ENCODE assay signal across 20 cellular contexts in the genomic region with DNA sequence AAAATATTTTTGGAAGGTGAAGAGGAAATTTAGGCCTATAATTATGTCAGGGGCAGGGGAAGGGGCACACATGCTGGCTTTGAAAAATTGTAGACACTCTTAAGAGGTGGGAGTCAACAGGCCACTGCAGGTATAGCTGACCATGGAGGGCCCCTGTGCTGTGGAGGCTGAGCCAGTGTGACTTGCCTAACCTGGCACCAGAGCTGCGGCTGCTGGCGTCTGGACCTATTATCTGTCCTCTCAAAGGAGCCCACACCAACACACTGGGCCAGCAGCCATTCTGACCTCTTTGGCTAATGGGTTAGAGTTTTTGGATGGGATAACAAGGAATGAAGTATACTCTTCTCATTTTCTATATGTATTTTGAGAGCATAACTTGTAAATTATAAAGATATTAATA. TPM values are rescaled to one million over a fixed set of nuclear protein-coding genes. Genes with fewer than 3 reads are reported as not detected.
"Had no signal": no experiment of that assay in that cellular context is flagged by ENCODE, and none has a peak within 500 bp of the region (broad histone marks: within the 10 kb centered on the region; RNA-seq: fewer than 3 reads in every experiment).

No MANE protein-coding gene starts in this region.

- H3K9ac ChIP-seq: neural progenitor cell had no signal

- H3K27me3 ChIP-seq: body of pancreas, dorsolateral prefrontal cortex, neural progenitor cell had no signal

- H3K27ac ChIP-seq: body of pancreas, dorsolateral prefrontal cortex, epithelial cell of prostate, neural progenitor cell had no signal

- H3K4me3 Mint-ChIP-seq: activated naive CD4-positive, alpha-beta T cell treated with anti-CD3 and anti-CD28 coated beads, Interleukin-2, amount 50 U/mL, for 24 hours; neural progenitor cell; stimulated activated naive CD8-positive, alpha-beta T cell treated with anti-CD3 and anti-CD28 coated beads, Interleukin-15, Interleukin-2, amounts not matched to agents 100 ng/mL and 50 ng/mL, for 24 hours; T-helper 1 cell treated with Interleukin-12 subunit alpha and Interleukin-12 subunit beta and Interleukin-4 antibody, amounts not matched to agents 30 μg/mL and 1 μg/mL, for 36 hours; type B pancreatic cell had no signal

- H3K4me2 ChIP-seq: neural progenitor cell had no signal

- H3K36me3 ChIP-seq: neural progenitor cell had no signal

- DNase-seq: activated CD4-positive, alpha-beta T cell treated with anti-CD3 and anti-CD28 coated beads, Interleukin-2, amount 50 U/mL, for 1 hour; activated CD8-positive, alpha-beta memory T cell treated with anti-CD3 and anti-CD28 coated beads for 24 hours; activated CD8-positive, alpha-beta memory T cell treated with anti-CD3 and anti-CD28 coated beads, Interleukin-2, amount 50 U/mL, for 48 hours; activated gamma-delta T cell; body of pancreas; caudate nucleus; dorsolateral prefrontal cortex; foreskin melanocyte; mucosa of descending colon; naive B cell; stimulated activated CD8-positive, alpha-beta memory T cell treated with anti-CD3 and anti-CD28 coated beads, Interleukin-4, amount 100 ng/mL, for 48 hours had no signal

- H3K9me3 ChIP-seq: body of pancreas, mucosa of descending colon had no signal

- H3K4me3 ChIP-seq: body of pancreas, dorsolateral prefrontal cortex, mucosa of descending colon, neural progenitor cell had no signal

- H2AFZ ChIP-seq: neural progenitor cell had no signal

- ATAC-seq: activated CD4-positive, CD25-positive, alpha-beta regulatory T cell treated with anti-CD3 and anti-CD28 coated beads, Interleukin-2, amount 50 U/mL, for 24 hours; body of pancreas; left lobe of liver; mucosa of descending colon had no signal

- H3K27ac Mint-ChIP-seq: neural progenitor cell; stimulated activated naive CD8-positive, alpha-beta T cell treated with anti-CD3 and anti-CD28 coated beads, Interleukin-15, Interleukin-2, amounts not matched to agents 100 ng/mL and 50 ng/mL, for 24 hours; type B pancreatic cell had no signal

- H3K27me3 Mint-ChIP-seq: activated naive CD4-positive, alpha-beta T cell treated with anti-CD3 and anti-CD28 coated beads, Interleukin-2, amount 50 U/mL, for 24 hours; naive B cell; stimulated activated naive CD8-positive, alpha-beta T cell treated with anti-CD3 and anti-CD28 coated beads, Interleukin-15, Interleukin-2, amounts not matched to agents 100 ng/mL and 50 ng/mL, for 24 hours; type B pancreatic cell had no signal

- H3K9me3 Mint-ChIP-seq: activated naive CD4-positive, alpha-beta T cell treated with anti-CD3 and anti-CD28 coated beads, Interleukin-2, amount 50 U/mL, for 24 hours; naive B cell; neural progenitor cell; stimulated activated naive CD8-positive, alpha-beta T cell treated with anti-CD3 and anti-CD28 coated beads, Interleukin-15, Interleukin-2, amounts not matched to agents 100 ng/mL and 50 ng/mL, for 24 hours; T-helper 1 cell treated with Interleukin-12 subunit alpha and Interleukin-12 subunit beta and Interleukin-4 antibody, amounts not matched to agents 30 μg/mL and 1 μg/mL, for 36 hours; type B pancreatic cell had no signal

RNA-seq across cellular contexts. Expression of gene SLC17A9, which starts 10.1 kb away (rescaled TPM):
- polyA plus RNA-seq: keratinocyte had no signal
